In genomic region chr1:204931313-204931712, GRCh38 we compare ENCODE assay signal across 21 cellular contexts.
"Had no signal": no experiment of that assay in that cellular context is flagged by ENCODE, and none has a peak within 500 bp of the region (broad histone marks: within the 10 kb centered on the region; RNA-seq: fewer than 3 reads in every experiment).

No MANE protein-coding gene starts in this region.

- DNase-seq: Kasumi-1, MM.1S, NCI-H1092 treated with DMSO at 0.1 percent for 48 hours, NCI-H1436, NCI-H187, NCI-H2029, NCI-H2081 treated with DMSO at 0.1 percent for 48 hours, NCI-H2171, NCI-H226, NCI-H446, NCI-H510A, NCI-H524 treated with DMSO at 0.1 percent for 48 hours, NCI-H69, NCI-H774, RPMI8226, SHP77 treated with DMSO at 0.1 percent for 48 hours, SJCRH30 had no signal

- H3K4me2 ChIP-seq: KMS-11 had no signal

- H3K27ac ChIP-seq: HL-60, KMS-11, SJCRH30 had no signal

- H3K9ac ChIP-seq: KMS-11 had no signal

- H3K4me3 ChIP-seq: K562, SJCRH30 had no signal

- ATAC-seq: K562, SK-N-SH treated with all-trans-retinoic acid at 6 μM for 48 hours had no signal

- H3K36me3 ChIP-seq: SJCRH30 had no signal

- H3K27me3 ChIP-seq: SJCRH30 had no signal

- H3K9me3 ChIP-seq: SJCRH30 had no signal
